In genomic region chr15:31280037-31280830, GRCh38 we compare ENCODE assay signal across 1 cellular context.
TF ChIP-seq lines count a peak whose summit lies in the region.

No MANE protein-coding gene starts in this region.

TF ChIP-seq in H1, 55 proteins besides CTCF, POLR2A, EP300 and RAD21 (continued from another document):
- no peak for TF ChIP-seq MAFK (IDR thresholded peaks at IDR 0.05; ENCODE audit: low read depth, low read length)
